Comparison of ENCODE assay signal across 8 cellular contexts in genomic region chr3:98343647-98344507, GRCh38. TPM values are rescaled to one million over a fixed set of nuclear protein-coding genes. Genes with fewer than 3 reads are reported as not detected.
DNase-seq lines count a peak whose midpoint lies in the region; ATAC-seq, FAIRE-seq and TF ChIP-seq lines count a peak whose summit lies in the region.

No MANE protein-coding gene starts in this region.

- no peak overlapping the region for H2AFZ ChIP-seq in endothelial cell of umbilical vein (ENCODE audit: low read depth, low read length)

- peak; percentile 4 for DNase-seq in NCI-H2227 (lab: John Stamatoyannopoulos, UW; ENCODE audit: unreplicated experiment)
- DNase-seq in NCI-H2227 treated with DMSO at 0.1 percent for 48 hours (lab: John Stamatoyannopoulos, UW) = no peak
- DNase-seq in HL-60 (ENCODE audit: low read depth in 1 of 2, low spot score in 1 of 2) = peak in 1 of 2 experiments; percentile 49
- DNase-seq in RWPE2 (ENCODE audit: low spot score) = no peak
- DNase-seq in endothelial cell of umbilical vein (ENCODE audit: low read depth, low spot score) = peak; percentile 42
- DNase-seq in putamen (ENCODE audit: low spot score) = peak; percentile 20
- no peak for DNase-seq in cerebellar nuclear complex (lab: John Stamatoyannopoulos, UW)

- dilution Hi-C loops in endothelial cell of umbilical vein (cut with MboI; ENCODE audit: extremely low pct_ligation_motif_present, low sequenced_read_pairs) = no loop called here

- CTCF ChIA-PET in endothelial cell of umbilical vein (lab: Charles Lee) = interaction anchor here (0.5 to 1.6 kb wide), 10 partner anchors 10 to 304 kb away, joined by 3 to 7 read pairs (median 4); no protein-coding TSS in a partner anchor

- TF ChIP-seq CTCF in HL-60 (IDR thresholded peaks at IDR 0.05; ENCODE audit: insufficient read depth, low read length) = peak; percentile 50
- TF ChIP-seq CTCF in RWPE2 (IDR thresholded peaks at IDR 0.05; ENCODE audit: poor library complexity, severe bottlenecking) = peak; percentile 55
- peak; percentile 60 to 65 for TF ChIP-seq CTCF in endothelial cell of umbilical vein (IDR thresholded peaks at IDR 0.05; ENCODE audit: extremely low read depth in 1 of 2, insufficient read depth in 1 of 2, low read depth in 1 of 2, low read length in 2 of 2)

- no peak overlapping the region for H3K4me3 ChIP-seq in HL-60 (replicated peaks; ENCODE audit: insufficient read depth, low read length)
- H3K4me3 ChIP-seq in RWPE2 (ENCODE audit: severe bottlenecking) = no peak overlapping the region
- H3K4me3 ChIP-seq in endothelial cell of umbilical vein (replicated peaks in 1 of 3; ENCODE audit: insufficient read depth in 1 of 3, low read depth in 1 of 3, low read length in 3 of 3) = no peak overlapping the region

- H3K4me1 ChIP-seq in RWPE2 (ENCODE audit: insufficient read depth, poor library complexity, severe bottlenecking) (no peaks in the 10 kb centered on the region), endothelial cell of umbilical vein (ENCODE audit: control insufficient read depth, extremely low read depth, insufficient read depth, low read length) (peaks cover 2% of the 10 kb centered on the region)

- H3K79me2 ChIP-seq in endothelial cell of umbilical vein (ENCODE audit: control insufficient read depth, insufficient read depth, low read length) = no peaks in the 10 kb centered on the region

- no peak for TF ChIP-seq POLR2A in endothelial cell of umbilical vein (IDR thresholded peaks at IDR 0.05; ENCODE audit: low read depth, low read length)

- H3K9me3 ChIP-seq in RWPE2 (ENCODE audit: severe bottlenecking) = no peaks in the 10 kb centered on the region
- no peaks in the 10 kb centered on the region for H3K9me3 ChIP-seq in endothelial cell of umbilical vein (replicated peaks; ENCODE audit: control insufficient read depth, insufficient read depth, low read length)

- peak; percentile 64 for ATAC-seq in GM18909 (IDR thresholded peaks at IDR 0.05; ENCODE audit: poor library complexity, unreplicated experiment)
- ATAC-seq in RWPE2 (ENCODE audit: low read depth) = no peak

- H4K20me1 ChIP-seq in endothelial cell of umbilical vein (replicated peaks; ENCODE audit: control insufficient read depth, extremely low read depth, insufficient read depth, low read length) = no peaks in the 10 kb centered on the region

- H3K27me3 ChIP-seq in HL-60 (ENCODE audit: insufficient read depth, poor library complexity, severe bottlenecking) = no peaks in the 10 kb centered on the region
- no peaks in the 10 kb centered on the region for H3K27me3 ChIP-seq in RWPE2 (ENCODE audit: insufficient read depth, poor library complexity, severe bottlenecking)
- peaks cover 4 to 5% of the 10 kb centered on the region in 2 experiments for H3K27me3 ChIP-seq in endothelial cell of umbilical vein (ENCODE audit: control insufficient read depth in 2 of 2, insufficient read depth in 2 of 2, low read length in 2 of 2)

- POLR2A ChIA-PET in endothelial cell of umbilical vein (lab: Charles Lee) = no interaction called here

- BruUV-seq in endothelial cell of umbilical vein (replicated peaks; lab: Mats Ljungman, UMichigan) = no TSS peak

- H3K9me1 ChIP-seq in endothelial cell of umbilical vein (replicated peaks; ENCODE audit: control insufficient read depth, extremely low read depth, insufficient read depth, low read length) = no peaks in the 10 kb centered on the region

- no peak overlapping the region for H3K9ac ChIP-seq in endothelial cell of umbilical vein (replicated peaks; ENCODE audit: extremely low read depth, insufficient read depth, low read length)

- H3K27ac ChIP-seq in HL-60 (replicated peaks) = no peak overlapping the region
- H3K27ac ChIP-seq in RWPE2 (ENCODE audit: poor library complexity, severe bottlenecking) = no peak overlapping the region
- H3K27ac ChIP-seq in endothelial cell of umbilical vein (ENCODE audit: insufficient read depth, low read depth, low read length) = no peak overlapping the region

- intact Hi-C loops in endothelial cell of umbilical vein (cut with micrococcal nuclease) = loop anchor here (5.0 kb wide), 1 partner anchor 228 kb away; no protein-coding TSS in a partner anchor

- H3K4me2 ChIP-seq in endothelial cell of umbilical vein (ENCODE audit: insufficient read depth, low read length) = no peak overlapping the region

- H3K36me3 ChIP-seq in RWPE2 (ENCODE audit: low read depth) = no peaks in the 10 kb centered on the region
- no peaks in the 10 kb centered on the region for H3K36me3 ChIP-seq in endothelial cell of umbilical vein (ENCODE audit: control insufficient read depth in 2 of 2, extremely low read depth in 1 of 2, insufficient read depth in 2 of 2, low read length in 2 of 2)

- FAIRE-seq in endothelial cell of umbilical vein (lab: Jason Lieb, UNC) = no peak

TF ChIP-seq in endothelial cell of umbilical vein, 7 proteins besides CTCF, POLR2A, EP300 and RAD21:
- TF ChIP-seq POLR2AphosphoS5 (IDR thresholded peaks at IDR 0.05; ENCODE audit: insufficient read depth, low read depth, low read length) (no peak), MYC (IDR thresholded peaks at IDR 0.05; ENCODE audit: low read depth, low read length) (no peak), JUN (IDR thresholded peaks at IDR 0.05; ENCODE audit: borderline replicate concordance, insufficient read depth, insufficient read length, low read depth) (no peak), MAX (IDR thresholded peaks at IDR 0.05; ENCODE audit: insufficient read depth, insufficient read length) (no peak), EZH2 (IDR thresholded peaks at IDR 0.05; ENCODE audit: borderline replicate concordance, low read depth, low read length, severe bottlenecking) (no peak), FOS (IDR thresholded peaks at IDR 0.05; ENCODE audit: borderline replicate concordance, insufficient read depth, low read length) (no peak), GATA2 (IDR thresholded peaks at IDR 0.05; ENCODE audit: insufficient read depth, insufficient read length, low read depth, low read length) (no peak)

RNA-seq across cellular contexts. Expression of gene OR5K4, which starts 9.8 kb away (rescaled TPM):
- not detected in 2 replicates for total RNA-seq in endothelial cell of umbilical vein
- polyA plus RNA-seq in endothelial cell of umbilical vein = not detected in 2 replicates
- not detected in 2 replicates for polyA plus RNA-seq in endothelial cell of umbilical vein (2011; cell fraction: cytosol; rRNA removed)
- polyA plus RNA-seq in endothelial cell of umbilical vein (2011; cell fraction: nucleus; rRNA removed) = not detected in 2 replicates
- not detected in 2 replicates for polyA plus RNA-seq in endothelial cell of umbilical vein (2012)
- not detected in 2 replicates for polyA minus RNA-seq in endothelial cell of umbilical vein
- polyA minus RNA-seq in endothelial cell of umbilical vein (2011; cell fraction: cytosol; rRNA and poly(A)+ RNA removed) = not detected
- not detected in 2 replicates for polyA minus RNA-seq in endothelial cell of umbilical vein (2011; cell fraction: nucleus; rRNA and poly(A)+ RNA removed)

RNA-seq across cellular contexts. Expression of gene OR5K3, which starts 46.6 kb away (rescaled TPM):
- total RNA-seq in endothelial cell of umbilical vein = not detected in 2 replicates
- polyA plus RNA-seq in endothelial cell of umbilical vein = not detected in 2 replicates
- polyA plus RNA-seq in endothelial cell of umbilical vein (2011; cell fraction: cytosol; rRNA removed) = not detected in 2 replicates
- polyA plus RNA-seq in endothelial cell of umbilical vein (2011; cell fraction: nucleus; rRNA removed) = not detected in 2 replicates
- not detected in 2 replicates for polyA plus RNA-seq in endothelial cell of umbilical vein (2012)
- not detected in 2 replicates for polyA minus RNA-seq in endothelial cell of umbilical vein
- polyA minus RNA-seq in endothelial cell of umbilical vein (2011; cell fraction: cytosol; rRNA and poly(A)+ RNA removed) = not detected
- not detected in 2 replicates for polyA minus RNA-seq in endothelial cell of umbilical vein (2011; cell fraction: nucleus; rRNA and poly(A)+ RNA removed)

Comparison
In these comparisons a context has a peak if more than half of its experiments do, and no peak if none do; other contexts are left out.
1. DNase-seq: peak in NCI-H2227 (single experiment), endothelial cell of umbilical vein (single experiment) and putamen (single experiment); none in NCI-H2227 treated with DMSO at 0.1 percent for 48 hours (single experiment), RWPE2 (single experiment) and cerebellar nuclear complex (0 of 2).
2. Peak in every context shown above with its lines, with median percentiles within 50 percentile points of each other: CTCF ChIP-seq.